In the genomic region with DNA sequence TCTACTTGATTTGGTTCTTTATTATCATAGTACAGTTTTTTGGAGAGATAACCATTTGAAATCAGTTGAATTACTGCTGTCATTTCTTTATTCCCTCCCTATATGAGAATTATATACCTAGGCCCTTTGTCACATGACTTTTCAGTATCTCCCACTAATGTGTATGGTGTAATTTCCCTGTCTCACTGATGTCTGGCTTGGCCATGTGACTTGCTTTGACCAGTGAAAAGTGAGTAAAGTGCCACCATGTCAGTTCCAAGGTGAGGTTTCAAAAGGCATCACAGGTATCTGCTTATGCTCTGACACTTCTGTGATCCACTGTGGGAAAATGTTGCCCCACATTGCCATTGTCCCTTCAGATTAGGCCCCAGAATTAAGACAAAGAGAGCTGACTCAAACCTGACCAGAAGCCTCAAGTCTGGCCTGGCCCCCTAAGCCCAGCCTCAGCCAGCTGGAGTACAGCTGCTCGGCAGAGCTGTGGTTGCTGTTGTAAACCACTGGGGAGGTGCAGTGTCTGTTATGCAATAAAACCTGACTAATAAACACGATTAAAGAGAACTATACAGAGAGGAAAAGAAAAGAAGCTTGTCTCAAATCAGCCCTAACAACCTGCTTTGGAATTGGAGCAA, we compare ENCODE assay signal across 9 cellular contexts. TPM values are rescaled to one million over a fixed set of nuclear protein-coding genes. Genes with fewer than 3 reads are reported as not detected.
A peak's percentile ranks its signal among the peaks of the same experiment; 100 is the strongest.
DNase-seq lines count a peak whose midpoint lies in the region; ATAC-seq and TF ChIP-seq lines count a peak whose summit lies in the region.
"Had no signal": no experiment of that assay in that cellular context is flagged by ENCODE, and none has a peak within 500 bp of the region (broad histone marks: within the 10 kb centered on the region; RNA-seq: fewer than 3 reads in every experiment).

No MANE protein-coding gene starts in this region.

- H3K4me3 Mint-ChIP-seq in chondrocyte (ENCODE audit: unreplicated experiment), result no peak overlapping the region
- H3K4me3 Mint-ChIP-seq: activated T-cell treated with anti-CD3 and anti-CD28 coated beads, Interleukin-2, amount 50 U/mL, for 4 hours had no signal

- peak; percentile 52 for DNase-seq in AG04449 (ENCODE audit: low read depth, low spot score)
- peak; percentile 62 for DNase-seq in brain microvascular endothelial cell
- DNase-seq in posterior vena cava (ENCODE audit: low spot score), result peak; percentile 87
- DNase-seq in activated naive CD4-positive, alpha-beta T cell treated with Interleukin-2 at 50 U/mL for 16 hours, result no peak
- DNase-seq in chondrocyte (ENCODE audit: low spot score), result no peak
- DNase-seq in esophagus muscularis mucosa (ENCODE audit: extremely low spot score), result no peak
- DNase-seq: activated T-cell treated with anti-CD3 and anti-CD28 coated beads, Interleukin-2, amount 50 U/mL, for 4 hours had no signal

- H3K36me3 ChIP-seq in brain microvascular endothelial cell (replicated peaks) (peaks cover 23% of the 10 kb centered on the region), esophagus muscularis mucosa (peaks cover 7 to 81% (median 54%) of the 10 kb centered on the region in 4 donors)

- in situ Hi-C loops in brain microvascular endothelial cell (cut with HindIII; ENCODE audit: low pct_ligation_motif_present, low sequenced_read_pairs), result no loop called here

- H3K27ac Mint-ChIP-seq in chondrocyte (ENCODE audit: unreplicated experiment), result no peak overlapping the region

- TF ChIP-seq POLR2A in esophagus muscularis mucosa (IDR thresholded peaks at IDR 0.05; ENCODE audit: low read depth), result no peak

- H3K27me3 Mint-ChIP-seq in chondrocyte (ENCODE audit: low read depth), result no peaks in the 10 kb centered on the region

- no peaks in the 10 kb centered on the region for H3K27me3 ChIP-seq in brain microvascular endothelial cell (replicated peaks)
- no peaks in the 10 kb centered on the region for H3K27me3 ChIP-seq in esophagus muscularis mucosa

- CTCF ChIA-PET in AG04449 (lab: Yijun Ruan, JAX), result interaction anchor here (0.9 to 4.3 kb wide), 6 partner anchors 13 to 112 kb away, joined by 3 to 20 read pairs (median 3); no protein-coding TSS in a partner anchor

- H3K4me3 ChIP-seq in AG04449 (ENCODE audit: low read depth, low read length) (no peak overlapping the region), brain microvascular endothelial cell (ENCODE audit: low read depth, low read length) (no peak overlapping the region), esophagus muscularis mucosa (no peak overlapping the region)

- H3K4me1 Mint-ChIP-seq in chondrocyte (ENCODE audit: low read depth), result no peaks in the 10 kb centered on the region

- peaks cover 20% of the 10 kb centered on the region for H3K36me3 Mint-ChIP-seq in chondrocyte (ENCODE audit: low read depth)

- TF ChIP-seq CTCF in AG04449 (IDR thresholded peaks at IDR 0.05; ENCODE audit: insufficient read depth, low read length, missing control alignments) (no peak), brain microvascular endothelial cell (IDR thresholded peaks at IDR 0.05; ENCODE audit: low read depth, low read length, missing control alignments) (no peak), chondrocyte (IDR thresholded peaks at IDR 0.05) (no peak), esophagus muscularis mucosa (IDR thresholded peaks at IDR 0.05) (no peak)

- H3K9me3 Mint-ChIP-seq in chondrocyte (ENCODE audit: low read depth), result no peaks in the 10 kb centered on the region
- H3K9me3 Mint-ChIP-seq: activated T-cell treated with anti-CD3 and anti-CD28 coated beads, Interleukin-2, amount 50 U/mL, for 4 hours had no signal

- TF ChIP-seq EP300 in esophagus muscularis mucosa (IDR thresholded peaks at IDR 0.05), result no peak

- POLR2A ChIA-PET in AG04449 (lab: Yijun Ruan, JAX), result interaction anchor here (1.0 kb wide), 1 partner anchor 27 kb away, joined by 3 read pairs; a partner anchor contains a TSS

- 48% methylated on average over 2 of the region's 2 CpGs for WGBS in esophagus muscularis mucosa

- no peaks in the 10 kb centered on the region for H3K9me3 ChIP-seq in esophagus muscularis mucosa

- ATAC-seq in GM19328 (IDR thresholded peaks at IDR 0.05; ENCODE audit: unreplicated experiment) (peak; percentile 66), HG03354 (IDR thresholded peaks at IDR 0.05; ENCODE audit: poor library complexity, severe bottlenecking, unreplicated experiment) (peak; percentile 94)

- peaks cover 0 to 7% (median 3%) of the 10 kb centered on the region in 4 donors for H3K4me1 ChIP-seq in esophagus muscularis mucosa

- peak overlapping the region; percentile 58 for H3K27ac ChIP-seq in brain microvascular endothelial cell
- H3K27ac ChIP-seq in esophagus muscularis mucosa (replicated peaks in 1 of 4), result no peak overlapping the region

- intact Hi-C loops in posterior vena cava (cut with DNase I) (no loop called here), esophagus muscularis mucosa (cut with DNase I) (no loop called here)

RNA-seq across cellular contexts. Expression of a gene that starts 27.5 kb away (rescaled TPM):
- 10 to 100 TPM; 69.0 to 75.4 TPM for total RNA-seq in posterior vena cava
- total RNA-seq in chondrocyte, result 56.0 to 63.6 TPM (median 56.3 TPM) in 3 replicates
- total RNA-seq in esophagus muscularis mucosa, result 10 to 100 TPM; 54.4 to 96.0 (median 63.9) TPM

Comparison
In these comparisons a context has a peak if more than half of its experiments do, and no peak if none do; other contexts are left out.
1. DNase-seq: peak in AG04449 (single experiment), brain microvascular endothelial cell (single experiment) and posterior vena cava (single experiment); none in activated naive CD4-positive, alpha-beta T cell treated with Interleukin-2 at 50 U/mL for 16 hours (single experiment), chondrocyte (single experiment) and esophagus muscularis mucosa (single experiment).